Comparison of ENCODE assay signal across 11 cellular contexts in the genomic region with DNA sequence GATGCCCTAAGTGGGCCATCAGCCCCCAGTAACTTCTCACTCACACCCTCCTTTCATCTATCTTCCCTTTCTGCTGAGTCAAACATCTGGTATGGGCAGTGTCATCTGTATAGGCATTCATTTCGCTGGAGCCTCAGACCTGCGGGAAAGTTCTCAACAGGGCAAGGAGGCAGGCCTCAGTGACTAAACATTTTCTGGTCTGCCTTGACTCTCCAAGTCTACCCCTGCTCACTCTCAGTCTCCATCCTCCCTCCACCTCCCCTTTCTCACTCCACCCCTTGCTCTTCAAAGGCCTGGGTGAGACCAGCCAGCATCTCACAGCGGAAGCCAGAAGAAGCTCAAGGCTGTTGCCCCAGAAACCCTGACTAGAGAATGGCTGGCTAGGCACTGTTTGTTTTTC.
DNase-seq lines count a peak whose midpoint lies in the region; ATAC-seq and TF ChIP-seq lines count a peak whose summit lies in the region.
"Had no signal": no experiment of that assay in that cellular context is flagged by ENCODE, and none has a peak within 500 bp of the region (broad histone marks: within the 10 kb centered on the region; RNA-seq: fewer than 3 reads in every experiment).

No MANE protein-coding gene starts in this region.

- no peak overlapping the region for H3K27ac Mint-ChIP-seq in T-helper 17 cell
- no peak overlapping the region for H3K27ac Mint-ChIP-seq in activated CD4-positive, alpha-beta memory T cell treated with anti-CD3 and anti-CD28 coated beads for 36 hours

- H3K4me3 Mint-ChIP-seq in T-helper 17 cell = peak overlapping the region; percentile 39
- no peak overlapping the region for H3K4me3 Mint-ChIP-seq in activated CD4-positive, alpha-beta memory T cell treated with anti-CD3 and anti-CD28 coated beads for 36 hours

- H3K4me3 ChIP-seq in GM12865 (ENCODE audit: low read depth, low read length) (peak overlapping the region; percentile 90), skeletal muscle cell (ENCODE audit: low read depth, low read length) (peak overlapping the region; percentile 63), psoas muscle (no peak overlapping the region)
- H3K4me3 ChIP-seq: cardiac muscle cell had no signal

- POLR2A ChIA-PET in activated CD4-positive, alpha-beta memory T cell treated with anti-CD3 and anti-CD28 coated beads for 36 hours (lab: Charles Lee) = no interaction called here

- H3K27me3 Mint-ChIP-seq in T-helper 17 cell = peaks cover 48% of the 10 kb centered on the region
- H3K27me3 Mint-ChIP-seq in activated CD4-positive, alpha-beta memory T cell treated with anti-CD3 and anti-CD28 coated beads for 36 hours = peaks cover 42% of the 10 kb centered on the region

- no peak overlapping the region for H3K27ac ChIP-seq in psoas muscle
- H3K27ac ChIP-seq: cardiac muscle cell had no signal

- no peaks in the 10 kb centered on the region for H3K9me3 Mint-ChIP-seq in activated CD4-positive, alpha-beta memory T cell treated with anti-CD3 and anti-CD28 coated beads for 36 hours

- TF ChIP-seq CTCF in GM12865 (IDR thresholded peaks at IDR 0.05; ENCODE audit: insufficient read depth, low read depth, low read length, missing control alignments) (no peak), psoas muscle (IDR thresholded peaks at IDR 0.05) (no peak)

- peaks cover 23% of the 10 kb centered on the region for H3K4me1 Mint-ChIP-seq in T-helper 17 cell
- peaks cover 17% of the 10 kb centered on the region for H3K4me1 Mint-ChIP-seq in activated CD4-positive, alpha-beta memory T cell treated with anti-CD3 and anti-CD28 coated beads for 36 hours (ENCODE audit: low read depth)

- WGBS in psoas muscle, 3 donors = 90 to 94% (median 93%) methylated on average over 3 of the region's 3 CpGs

- CTCF ChIA-PET in activated CD4-positive, alpha-beta memory T cell treated with anti-CD3 and anti-CD28 coated beads for 36 hours (lab: Charles Lee) = no interaction called here

- H3K27me3 ChIP-seq in psoas muscle (ENCODE audit: insufficient read depth in 3 of 3, low read length in 2 of 3) = no peaks in the 10 kb centered on the region
- H3K27me3 ChIP-seq: cardiac muscle cell had no signal

- no peak for ATAC-seq in T-helper 17 cell
- no peak for ATAC-seq in GM18520 (IDR thresholded peaks at IDR 0.05; ENCODE audit: unreplicated experiment)
- no peak for ATAC-seq in psoas muscle

- H3K36me3 Mint-ChIP-seq in T-helper 17 cell (ENCODE audit: low read depth) = peaks cover 6% of the 10 kb centered on the region
- H3K36me3 Mint-ChIP-seq in activated CD4-positive, alpha-beta memory T cell treated with anti-CD3 and anti-CD28 coated beads for 36 hours = no peaks in the 10 kb centered on the region

- DNase-seq in GM12865 (ENCODE audit: low read depth) (peak; percentile 77), T-helper 17 cell (no peak), glomerular visceral epithelial cell (ENCODE audit: extremely low spot score) (peak; percentile 52), skeletal muscle cell (ENCODE audit: low read depth) (peak; percentile 48), psoas muscle (no peak)
- DNase-seq in activated CD4-positive, alpha-beta memory T cell treated with anti-CD3 and anti-CD28 coated beads for 36 hours = no peak
- no peak for DNase-seq in activated CD4-positive, CD25-positive, alpha-beta regulatory T cell treated with anti-CD3 and anti-CD28 coated beads, Interleukin-2, amount 50 U/mL, for 72 hours
- DNase-seq: NCI-H187 treated with DMSO at 0.1 percent for 48 hours, T-helper 9 cell had no signal

- no peaks in the 10 kb centered on the region for H3K36me3 ChIP-seq in psoas muscle (ENCODE audit: insufficient read depth in 1 of 2, low read depth in 1 of 2)
- H3K36me3 ChIP-seq: cardiac muscle cell had no signal

- peaks cover 20% of the 10 kb centered on the region for H3K4me1 ChIP-seq in psoas muscle

- H3K9me3 ChIP-seq in T-helper 17 cell (ENCODE audit: control insufficient read depth, low read length, poor library complexity, severe bottlenecking) (no peaks in the 10 kb centered on the region), psoas muscle (no peaks in the 10 kb centered on the region)

- intact Hi-C loops in activated CD4-positive, alpha-beta memory T cell treated with anti-CD3 and anti-CD28 coated beads for 36 hours (cut with micrococcal nuclease) = loop anchor here (5.0 kb wide), 2 partner anchors 213 to 467 kb away; a partner anchor contains a TSS
- intact Hi-C loops in psoas muscle (cut with DNase I) = loop anchor here (5.0 kb wide), 4 partner anchors 133 to 213 kb away; a partner anchor contains a TSS

Comparison
In these comparisons a context has a peak if more than half of its experiments do, and no peak if none do; other contexts are left out.
1. DNase-seq: peak in GM12865 (single experiment), glomerular visceral epithelial cell (single experiment) and skeletal muscle cell (single experiment); none in T-helper 17 cell (0 of 3), activated CD4-positive, alpha-beta memory T cell treated with anti-CD3 and anti-CD28 coated beads for 36 hours (single experiment), psoas muscle (0 of 2) and activated CD4-positive, CD25-positive, alpha-beta regulatory T cell treated with anti-CD3 and anti-CD28 coated beads, Interleukin-2, amount 50 U/mL, for 72 hours (single experiment).